ENCODE assay signal across 15 cellular contexts in genomic region chr5:2184563-2185540, GRCh38.
"Had no signal": no experiment of that assay in that cellular context is flagged by ENCODE, and none has a peak within 500 bp of the region (broad histone marks: within the 10 kb centered on the region; RNA-seq: fewer than 3 reads in every experiment).

No MANE protein-coding gene starts in this region.

- H3K27ac ChIP-seq: right lobe of liver had no signal

- H3K4me1 ChIP-seq: esophagus squamous epithelium, right lobe of liver had no signal

- H3K4me1 Mint-ChIP-seq: activated CD8-positive, alpha-beta memory T cell treated with anti-CD3 and anti-CD28 coated beads, Interleukin-2, amount 10 ng/mL, durations not matched to agents 7 days and 5 days; central memory CD8-positive, alpha-beta T cell had no signal

- DNase-seq: activated CD4-positive, CD25-positive, alpha-beta regulatory T cell treated with anti-CD3 and anti-CD28 coated beads, Interleukin-2, amount 50 U/mL, for 72 hours; activated gamma-delta T cell; activated T-cell treated with anti-CD3 and anti-CD28 coated beads, Interleukin-2, amount 50 U/mL, for 24 hours; amniotic stem cell; cortex of kidney; effector CD8-positive, alpha-beta T cell; esophagus squamous epithelium; mammary epithelial cell; naive thymus-derived CD4-positive, alpha-beta T cell had no signal

- H3K27me3 Mint-ChIP-seq: activated CD8-positive, alpha-beta memory T cell treated with anti-CD3 and anti-CD28 coated beads, Interleukin-2, amount 10 ng/mL, durations not matched to agents 7 days and 5 days had no signal

- H3K27ac Mint-ChIP-seq: activated CD8-positive, alpha-beta memory T cell treated with anti-CD3 and anti-CD28 coated beads, Interleukin-2, amount 10 ng/mL, durations not matched to agents 7 days and 5 days; activated naive CD8-positive, alpha-beta T cell; activated T-cell treated with anti-CD3 and anti-CD28 coated beads, Interleukin-2, amount 50 U/mL, for 24 hours; naive thymus-derived CD4-positive, alpha-beta T cell; stimulated activated naive CD8-positive, alpha-beta T cell treated with anti-CD3 and anti-CD28 coated beads, Interleukin-15, Interleukin-2, amounts not matched to agents 100 ng/mL and 50 ng/mL, for 24 hours had no signal

- H3K9me3 ChIP-seq: esophagus squamous epithelium, right lobe of liver had no signal

- H3K9me3 Mint-ChIP-seq: activated T-cell treated with anti-CD3 and anti-CD28 coated beads, Interleukin-2, amount 50 U/mL, for 24 hours; central memory CD8-positive, alpha-beta T cell; naive thymus-derived CD4-positive, alpha-beta T cell; stimulated activated naive CD8-positive, alpha-beta T cell treated with anti-CD3 and anti-CD28 coated beads, Interleukin-15, Interleukin-2, amounts not matched to agents 100 ng/mL and 50 ng/mL, for 24 hours had no signal

- ATAC-seq: activated CD8-positive, alpha-beta memory T cell treated with anti-CD3 and anti-CD28 coated beads, Interleukin-2, amount 10 ng/mL, durations not matched to agents 7 days and 5 days; naive thymus-derived CD4-positive, alpha-beta T cell had no signal

- H3K4me3 ChIP-seq: esophagus squamous epithelium, right lobe of liver had no signal

- H3K36me3 ChIP-seq: esophagus squamous epithelium, right lobe of liver had no signal

- H3K27me3 ChIP-seq: right lobe of liver had no signal

- H3K36me3 Mint-ChIP-seq: activated CD8-positive, alpha-beta memory T cell treated with anti-CD3 and anti-CD28 coated beads, Interleukin-2, amount 10 ng/mL, durations not matched to agents 7 days and 5 days; activated naive CD8-positive, alpha-beta T cell; naive thymus-derived CD4-positive, alpha-beta T cell had no signal

- H3K4me3 Mint-ChIP-seq: activated CD8-positive, alpha-beta memory T cell treated with anti-CD3 and anti-CD28 coated beads, Interleukin-2, amount 10 ng/mL, durations not matched to agents 7 days and 5 days; activated naive CD8-positive, alpha-beta T cell; activated T-cell treated with anti-CD3 and anti-CD28 coated beads, Interleukin-2, amount 50 U/mL, for 24 hours; central memory CD8-positive, alpha-beta T cell; naive thymus-derived CD4-positive, alpha-beta T cell; stimulated activated naive CD8-positive, alpha-beta T cell treated with anti-CD3 and anti-CD28 coated beads, Interleukin-15, Interleukin-2, amounts not matched to agents 100 ng/mL and 50 ng/mL, for 24 hours had no signal

- FAIRE-seq: endothelial cell of umbilical vein had no signal
